ENCODE assay signal across 23 cellular contexts in the genomic region with DNA sequence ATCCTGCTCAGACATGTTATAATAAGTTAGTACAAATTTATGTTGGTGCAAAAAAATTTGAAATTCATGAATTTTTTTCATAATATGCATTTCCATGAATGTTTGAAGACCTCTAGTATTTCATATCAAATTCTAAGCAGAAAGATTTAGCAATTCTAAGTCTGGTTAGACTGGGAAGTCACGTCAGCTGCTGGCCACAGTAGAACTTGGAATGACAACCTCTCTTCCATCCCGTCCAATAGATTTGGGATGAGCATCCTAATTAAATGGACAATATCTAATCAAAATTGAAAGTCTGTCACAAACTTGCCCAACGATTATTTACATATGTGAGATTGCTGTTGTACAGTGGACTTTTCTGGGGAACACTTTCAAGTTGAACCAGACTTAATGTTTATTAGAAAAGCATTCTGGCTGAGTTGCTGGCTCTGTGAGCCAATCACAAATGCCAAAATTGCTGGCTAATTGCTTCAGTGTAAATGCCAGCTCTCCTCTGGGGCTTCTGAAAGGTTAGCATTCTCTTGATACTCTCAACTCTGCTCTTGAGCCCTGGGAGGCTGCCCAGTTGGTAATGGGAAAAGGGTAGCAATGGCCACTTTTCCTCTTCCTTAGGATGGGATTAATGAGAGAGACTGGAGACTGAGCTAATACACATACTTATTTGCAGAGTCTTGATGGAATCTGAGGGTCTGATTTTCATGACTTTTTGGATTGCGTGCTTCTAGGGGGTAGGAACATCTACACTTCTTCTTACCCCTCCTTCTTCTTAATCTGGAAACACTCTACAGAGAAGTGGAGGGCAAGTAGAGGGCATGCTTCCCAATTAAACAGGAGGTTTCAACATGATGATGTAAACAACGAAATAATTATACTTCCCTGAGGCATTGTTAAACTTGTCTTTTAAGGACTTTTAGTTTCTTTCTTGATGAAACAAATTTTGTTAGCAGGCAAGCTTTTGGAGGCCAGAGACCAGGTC.
DNase-seq lines count a peak whose midpoint lies in the region; ATAC-seq and TF ChIP-seq lines count a peak whose summit lies in the region.
"Had no signal": no experiment of that assay in that cellular context is flagged by ENCODE, and none has a peak within 500 bp of the region (broad histone marks: within the 10 kb centered on the region; RNA-seq: fewer than 3 reads in every experiment).

No MANE protein-coding gene starts in this region.

- H3K27me3 Mint-ChIP-seq in T-helper 2 cell treated with Interferon-gamma antibody and Interleukin-4, amounts not matched to agents 5 μg/mL and 100 μg/mL, for 36 hours (ENCODE audit: low read depth) = peaks cover 3% of the 10 kb centered on the region

- H3K4me3 ChIP-seq in heart right ventricle (no peak overlapping the region), left lung (no peak overlapping the region)
- H3K4me3 ChIP-seq: HAP-1 had no signal

- DNase-seq in Right ventricle myocardium superior = no peak
- DNase-seq in cardiac septum (ENCODE audit: low spot score) = no peak
- DNase-seq in heart right ventricle = peak in 1 of 2 donors; percentile 23
- DNase-seq in left lung = peak in 1 of 2 donors; percentile 51
- DNase-seq in T-helper 2 cell treated with Interferon-gamma antibody and Interleukin-4, amounts not matched to agents 5 μg/mL and 100 μg/mL, for 36 hours (ENCODE audit: low spot score) = no peak
- no peak for DNase-seq in activated CD8-positive, alpha-beta memory T cell treated with anti-CD3 and anti-CD28 coated beads for 24 hours
- DNase-seq: 8988T, COR-L47, DMS 273 treated with DMSO at 0.1 percent for 48 hours, DND-41, KBM-7, NCI-H1105 treated with DMSO at 0.1 percent for 48 hours, NCI-H1694 treated with DMSO at 0.1 percent for 48 hours, NCI-H2107, NCI-H2227 treated with DMSO at 0.1 percent for 48 hours, NCI-H510A treated with DMSO at 0.1 percent for 48 hours, NCI-H774, OCI-M1, SHP77 treated with DMSO at 0.1 percent for 48 hours had no signal

- no peak overlapping the region for H3K4me3 Mint-ChIP-seq in T-helper 2 cell treated with Interferon-gamma antibody and Interleukin-4, amounts not matched to agents 5 μg/mL and 100 μg/mL, for 36 hours
- H3K4me3 Mint-ChIP-seq: B cell had no signal

- H3K27ac ChIP-seq in heart right ventricle (peak overlapping the region in 1 of 10 donors; percentile 22), left lung (peak overlapping the region in 1 of 2 donors; percentile 29)

- H3K9me3 ChIP-seq in heart right ventricle (peaks cover 0 to 8% (median 0%) of the 10 kb centered on the region in 11 donors), left lung (no peaks in the 10 kb centered on the region)
- H3K9me3 ChIP-seq: HAP-1 had no signal

- H3K27ac Mint-ChIP-seq in T-helper 2 cell treated with Interferon-gamma antibody and Interleukin-4, amounts not matched to agents 5 μg/mL and 100 μg/mL, for 36 hours = no peak overlapping the region
- H3K27ac Mint-ChIP-seq: B cell had no signal

- ATAC-seq in Right ventricle myocardium superior (ENCODE audit: poor library complexity) (peak; percentile 89), heart right ventricle (peak in 6 of 8 donors; percentile 28 to 92 (median 57)), left lung (peak; percentile 90), GM21737 (IDR thresholded peaks at IDR 0.05; ENCODE audit: unreplicated experiment) (no peak), HG03108 (IDR thresholded peaks at IDR 0.05; ENCODE audit: unreplicated experiment) (no peak)

- H3K9me3 Mint-ChIP-seq in T-helper 2 cell treated with Interferon-gamma antibody and Interleukin-4, amounts not matched to agents 5 μg/mL and 100 μg/mL, for 36 hours = no peaks in the 10 kb centered on the region

- 42 to 53% methylated on average over 5 of the region's 5 CpGs for WGBS in heart right ventricle, 2 donors

- no peaks in the 10 kb centered on the region for H3K36me3 Mint-ChIP-seq in T-helper 2 cell treated with Interferon-gamma antibody and Interleukin-4, amounts not matched to agents 5 μg/mL and 100 μg/mL, for 36 hours (ENCODE audit: low read depth)

- no peaks in the 10 kb centered on the region for H3K4me1 Mint-ChIP-seq in T-helper 2 cell treated with Interferon-gamma antibody and Interleukin-4, amounts not matched to agents 5 μg/mL and 100 μg/mL, for 36 hours (ENCODE audit: low read depth)
- H3K4me1 Mint-ChIP-seq: B cell had no signal

- H3K27me3 ChIP-seq in heart right ventricle (no peaks in the 10 kb centered on the region), left lung (peaks cover 0 to 3% of the 10 kb centered on the region in 2 donors)

- intact Hi-C loops in Right ventricle myocardium superior (cut with DNase I) (no loop called here), cardiac septum (cut with DNase I) (no loop called here), heart right ventricle (cut with DNase I) (loop anchor here in 1 of 10 donors (5.0 kb wide), 1 partner anchor 56 kb away; no protein-coding TSS in a partner anchor), left lung (cut with DNase I) (no loop called here)

- H3K4me1 ChIP-seq in heart right ventricle (peaks cover 0 to 14% (median 0%) of the 10 kb centered on the region in 9 donors), left lung (no peaks in the 10 kb centered on the region)

- no peaks in the 10 kb centered on the region for H3K36me3 ChIP-seq in heart right ventricle
- H3K36me3 ChIP-seq in left lung = no peaks in the 10 kb centered on the region
- H3K36me3 ChIP-seq: HAP-1 had no signal

- no peak for TF ChIP-seq CTCF in heart right ventricle (IDR thresholded peaks at IDR 0.05)
- TF ChIP-seq CTCF in left lung (IDR thresholded peaks at IDR 0.05) = no peak

Comparison
In these comparisons a context has a peak if more than half of its experiments do, and no peak if none do; other contexts are left out.
1. ATAC-seq: peak in Right ventricle myocardium superior (single experiment), heart right ventricle (6 of 8) and left lung (single experiment); none in GM21737 (single experiment) and HG03108 (single experiment).